Comparison of ENCODE assay signal across 24 cellular contexts in the genomic region with DNA sequence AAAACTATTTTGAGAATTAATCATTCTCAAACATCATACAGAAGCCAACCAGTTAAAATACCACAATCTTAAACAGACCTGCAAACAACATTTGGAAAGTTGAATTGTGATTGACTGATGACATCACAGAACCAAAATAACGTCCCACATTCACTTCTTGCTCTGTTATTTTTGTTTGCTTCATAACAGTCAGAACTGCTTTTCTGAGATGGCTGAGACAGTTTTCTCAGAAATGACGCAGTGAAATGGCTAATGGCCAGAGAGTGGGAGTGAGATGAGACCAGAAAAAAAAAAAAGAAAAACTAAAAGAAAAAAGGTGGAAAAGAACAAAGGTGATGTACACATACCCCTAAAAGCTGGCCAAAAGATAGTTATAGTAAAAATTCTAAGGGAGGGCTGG.
DNase-seq lines count a peak whose midpoint lies in the region; ATAC-seq, FAIRE-seq and TF ChIP-seq lines count a peak whose summit lies in the region.
"Had no signal": no experiment of that assay in that cellular context is flagged by ENCODE, and none has a peak within 500 bp of the region (broad histone marks: within the 10 kb centered on the region; RNA-seq: fewer than 3 reads in every experiment).

No MANE protein-coding gene starts in this region.

- TF ChIP-seq CTCF in MCF 10A (IDR thresholded peaks at IDR 0.05; ENCODE audit: unreplicated experiment) (no peak), breast epithelium (IDR thresholded peaks at IDR 0.05) (no peak)

- DNase-seq in MCF 10A (ENCODE audit: unreplicated experiment) = peak; percentile 6
- DNase-seq in breast epithelium (ENCODE audit: low spot score in 2 of 2) = no peak
- DNase-seq in GM12891 (ENCODE audit: insufficient read length, low spot score) = no peak
- no peak for DNase-seq in activated CD4-positive, alpha-beta memory T cell treated with anti-CD3 and anti-CD28 coated beads, Interleukin-2, amount 10 ng/mL, durations not matched to agents 7 days and 5 days
- no peak for DNase-seq in stimulated activated effector memory CD8-positive, alpha-beta T cell treated with anti-CD3 and anti-CD28 coated beads, Interleukin-12 subunit alpha, Interleukin-12 subunit beta, amount 100 ng/mL, for 72 hours (ENCODE audit: low spot score in 2 of 2)
- no peak for DNase-seq in RCC 7860 (ENCODE audit: low spot score)
- DNase-seq in NCI-H774 (lab: John Stamatoyannopoulos, UW) = no peak
- DNase-seq: activated effector memory CD4-positive, alpha-beta T cell treated with Interleukin-2 at 50 U/mL for 16 hours; brain microvascular endothelial cell; effector CD4-positive, alpha-beta T cell; left colon; MG63; NCI-H2081 treated with DMSO at 0.1 percent for 48 hours; NCI-H345; Right ventricle myocardium superior; stimulated activated naive CD4-positive, alpha-beta T cell; T1000 had no signal

- H3K4me1 ChIP-seq in breast epithelium = no peaks in the 10 kb centered on the region
- H3K4me1 ChIP-seq: prostate gland, vagina had no signal

- TF ChIP-seq POLR2A in breast epithelium (IDR thresholded peaks at IDR 0.05) (no peak), GM12891 (IDR thresholded peaks at IDR 0.05; ENCODE audit: low read depth, low read length) (no peak)

- no peaks in the 10 kb centered on the region for H3K9me3 Mint-ChIP-seq in MCF 10A (ENCODE audit: unreplicated experiment)
- peaks cover 10% of the 10 kb centered on the region for H3K9me3 Mint-ChIP-seq in activated CD4-positive, alpha-beta memory T cell treated with anti-CD3 and anti-CD28 coated beads, Interleukin-2, amount 10 ng/mL, durations not matched to agents 7 days and 5 days
- no peaks in the 10 kb centered on the region for H3K9me3 Mint-ChIP-seq in stimulated activated effector memory CD8-positive, alpha-beta T cell treated with anti-CD3 and anti-CD28 coated beads, Interleukin-12 subunit alpha, Interleukin-12 subunit beta, amount 100 ng/mL, for 72 hours
- H3K9me3 Mint-ChIP-seq: GM23338, memory B cell had no signal

- no peaks in the 10 kb centered on the region for H3K27me3 ChIP-seq in breast epithelium
- H3K27me3 ChIP-seq: brain microvascular endothelial cell, hepatocyte, MG63, neutrophil, vagina had no signal

- no peaks in the 10 kb centered on the region for H3K36me3 ChIP-seq in breast epithelium
- H3K36me3 ChIP-seq: brain microvascular endothelial cell, MG63, neutrophil, prostate gland, vagina had no signal

- no peak overlapping the region for H3K4me3 ChIP-seq in breast epithelium
- H3K4me3 ChIP-seq: GM23338, hepatocyte, MG63, prostate gland, vagina had no signal

- CTCF ChIA-PET in MCF 10A (lab: Yijun Ruan, JAX) = interaction anchor here (0.6 to 0.7 kb wide), 2 partner anchors 13 to 421 kb away, joined by 3 to 4 read pairs; no protein-coding TSS in a partner anchor
- CTCF ChIA-PET in activated CD4-positive, alpha-beta memory T cell treated with anti-CD3 and anti-CD28 coated beads, Interleukin-2, amount 10 ng/mL, durations not matched to agents 7 days and 5 days (lab: Charles Lee) = no interaction called here

- no peaks in the 10 kb centered on the region for H3K27me3 Mint-ChIP-seq in MCF 10A (ENCODE audit: insufficient read depth, unreplicated experiment)
- H3K27me3 Mint-ChIP-seq in activated CD4-positive, alpha-beta memory T cell treated with anti-CD3 and anti-CD28 coated beads, Interleukin-2, amount 10 ng/mL, durations not matched to agents 7 days and 5 days = no peaks in the 10 kb centered on the region

- H3K9me3 ChIP-seq in breast epithelium = no peaks in the 10 kb centered on the region
- H3K9me3 ChIP-seq: MG63, neutrophil, prostate gland, vagina had no signal

- POLR2A ChIA-PET in MCF 10A (lab: Yijun Ruan, JAX) = no interaction called here
- POLR2A ChIA-PET in activated CD4-positive, alpha-beta memory T cell treated with anti-CD3 and anti-CD28 coated beads, Interleukin-2, amount 10 ng/mL, durations not matched to agents 7 days and 5 days (lab: Charles Lee) = no interaction called here

- BruUV-seq in MCF 10A (replicated peaks; lab: Mats Ljungman, UMichigan) = no TSS peak

- no peak overlapping the region for H3K27ac Mint-ChIP-seq in MCF 10A (ENCODE audit: low read depth, unreplicated experiment)
- H3K27ac Mint-ChIP-seq in activated CD4-positive, alpha-beta memory T cell treated with anti-CD3 and anti-CD28 coated beads, Interleukin-2, amount 10 ng/mL, durations not matched to agents 7 days and 5 days = peak overlapping the region; percentile 79
- peak overlapping the region; percentile 80 for H3K27ac Mint-ChIP-seq in stimulated activated effector memory CD8-positive, alpha-beta T cell treated with anti-CD3 and anti-CD28 coated beads, Interleukin-12 subunit alpha, Interleukin-12 subunit beta, amount 100 ng/mL, for 72 hours
- H3K27ac Mint-ChIP-seq: CD14-positive monocyte, GM23338, memory B cell had no signal

- no peak overlapping the region for H3K4me3 Mint-ChIP-seq in MCF 10A (ENCODE audit: unreplicated experiment)
- H3K4me3 Mint-ChIP-seq in activated CD4-positive, alpha-beta memory T cell treated with anti-CD3 and anti-CD28 coated beads, Interleukin-2, amount 10 ng/mL, durations not matched to agents 7 days and 5 days = no peak overlapping the region
- H3K4me3 Mint-ChIP-seq in stimulated activated effector memory CD8-positive, alpha-beta T cell treated with anti-CD3 and anti-CD28 coated beads, Interleukin-12 subunit alpha, Interleukin-12 subunit beta, amount 100 ng/mL, for 72 hours = peak overlapping the region; percentile 20
- H3K4me3 Mint-ChIP-seq: CD14-positive monocyte, GM23338, memory B cell had no signal

- no peak overlapping the region for H3K27ac ChIP-seq in breast epithelium
- H3K27ac ChIP-seq: brain microvascular endothelial cell, hepatocyte, neutrophil, prostate gland, vagina had no signal

- ATAC-seq in stimulated activated effector memory CD8-positive, alpha-beta T cell treated with anti-CD3 and anti-CD28 coated beads, Interleukin-12 subunit alpha, Interleukin-12 subunit beta, amount 100 ng/mL, for 72 hours = peak; percentile 59
- ATAC-seq: GM23338, left colon had no signal

- H3K4me1 Mint-ChIP-seq in MCF 10A (ENCODE audit: insufficient read depth, unreplicated experiment) = no peaks in the 10 kb centered on the region
- H3K4me1 Mint-ChIP-seq in activated CD4-positive, alpha-beta memory T cell treated with anti-CD3 and anti-CD28 coated beads, Interleukin-2, amount 10 ng/mL, durations not matched to agents 7 days and 5 days = peaks cover 55% of the 10 kb centered on the region
- H3K4me1 Mint-ChIP-seq in stimulated activated effector memory CD8-positive, alpha-beta T cell treated with anti-CD3 and anti-CD28 coated beads, Interleukin-12 subunit alpha, Interleukin-12 subunit beta, amount 100 ng/mL, for 72 hours = peaks cover 40% of the 10 kb centered on the region
- H3K4me1 Mint-ChIP-seq: memory B cell had no signal

- peaks cover 12% of the 10 kb centered on the region for H3K36me3 Mint-ChIP-seq in MCF 10A (ENCODE audit: insufficient read depth, unreplicated experiment)
- peaks cover 4% of the 10 kb centered on the region for H3K36me3 Mint-ChIP-seq in activated CD4-positive, alpha-beta memory T cell treated with anti-CD3 and anti-CD28 coated beads, Interleukin-2, amount 10 ng/mL, durations not matched to agents 7 days and 5 days (ENCODE audit: low read depth)
- no peaks in the 10 kb centered on the region for H3K36me3 Mint-ChIP-seq in stimulated activated effector memory CD8-positive, alpha-beta T cell treated with anti-CD3 and anti-CD28 coated beads, Interleukin-12 subunit alpha, Interleukin-12 subunit beta, amount 100 ng/mL, for 72 hours
- H3K36me3 Mint-ChIP-seq: CD14-positive monocyte, memory B cell had no signal

- intact Hi-C loops in MCF 10A (cut with micrococcal nuclease) (no loop called here), breast epithelium (cut with DNase I; ENCODE audit: low total_unique reads) (no loop called here)

- FAIRE-seq in GM12891 (lab: Jason Lieb, UNC) (peak; percentile 58), RCC 7860 (lab: Jason Lieb, UNC) (no peak)

TF ChIP-seq in GM12891, 5 proteins besides CTCF, POLR2A, EP300 and RAD21:
- no peak for TF ChIP-seq SPI1 (IDR thresholded peaks at IDR 0.05; ENCODE audit: low read depth, low read length)
- TF ChIP-seq PAX5 (IDR thresholded peaks at IDR 0.05; ENCODE audit: insufficient read depth, low read length, severe bottlenecking) = no peak
- TF ChIP-seq POU2F2 (IDR thresholded peaks at IDR 0.05; ENCODE audit: low read depth, low read length) = no peak
- TF ChIP-seq POLR2AphosphoS5 (IDR thresholded peaks at IDR 0.05; ENCODE audit: low read depth, low read length) = no peak
- TF ChIP-seq TAF1 (IDR thresholded peaks at IDR 0.05; ENCODE audit: low read depth, low read length) = no peak
